ENCODE assay signal across 9 cellular contexts in genomic region chrX:69285881-69286545, GRCh38.
DNase-seq lines count a peak whose midpoint lies in the region; ATAC-seq and TF ChIP-seq lines count a peak whose summit lies in the region.
"Had no signal": no experiment of that assay in that cellular context is flagged by ENCODE, and none has a peak within 500 bp of the region (broad histone marks: within the 10 kb centered on the region; RNA-seq: fewer than 3 reads in every experiment).

No MANE protein-coding gene starts in this region.

- peak; percentile 58 to 84 for TF ChIP-seq CTCF in GM23338 (conservative IDR thresholded peaks at IDR 0.05; ENCODE audit: low read depth in 2 of 2)
- peak; percentile 69 for TF ChIP-seq CTCF in natural killer cell (IDR thresholded peaks at IDR 0.05)

- H3K27me3 Mint-ChIP-seq in GM23338 (ENCODE audit: insufficient read depth, low read depth, poor library complexity), result peaks cover 24% of the 10 kb centered on the region
- no peaks in the 10 kb centered on the region for H3K27me3 Mint-ChIP-seq in natural killer cell (ENCODE audit: low read depth in 2 of 2)
- H3K27me3 Mint-ChIP-seq: activated naive CD4-positive, alpha-beta T cell treated with anti-CD3 and anti-CD28 coated beads, Interleukin-2, amount 50 U/mL, for 24 hours had no signal

- no peaks in the 10 kb centered on the region for H3K79me2 ChIP-seq in GM23338 (replicated peaks; ENCODE audit: insufficient read depth)

- H3K4me3 ChIP-seq in GM23338, result peak overlapping the region; percentile 51

- H3K4me1 ChIP-seq in GM23338 (ENCODE audit: insufficient read depth), result no peaks in the 10 kb centered on the region; the same call in 1 of the 2 replicates

- H3K27ac Mint-ChIP-seq in GM23338 (no peak overlapping the region), natural killer cell (no peak overlapping the region)
- H3K27ac Mint-ChIP-seq: activated naive CD4-positive, alpha-beta T cell treated with anti-CD3 and anti-CD28 coated beads, Interleukin-2, amount 50 U/mL, for 24 hours had no signal

- H3K27ac ChIP-seq in GM23338 (ENCODE audit: low read depth), result no peak overlapping the region

- intact Hi-C loops in natural killer cell (cut with micrococcal nuclease), result loop anchor here (1.0 to 5.0 kb wide), 2 partner anchors 458 to 554 kb away; no protein-coding TSS in a partner anchor

- H3K36me3 ChIP-seq in GM23338 (ENCODE audit: insufficient read depth), result no peaks in the 10 kb centered on the region

- peak overlapping the region; percentile 76; the same call in 1 of the 2 replicates for H2AFZ ChIP-seq in GM23338

- H3K4me3 Mint-ChIP-seq in GM23338 (peak overlapping the region; percentile 53), natural killer cell (no peak overlapping the region)

- H3K9me3 Mint-ChIP-seq in GM23338, result no peaks in the 10 kb centered on the region
- no peaks in the 10 kb centered on the region for H3K9me3 Mint-ChIP-seq in natural killer cell
- H3K9me3 Mint-ChIP-seq: activated naive CD4-positive, alpha-beta T cell treated with anti-CD3 and anti-CD28 coated beads, Interleukin-2, amount 50 U/mL, for 24 hours had no signal

- H3K36me3 Mint-ChIP-seq in GM23338 (ENCODE audit: low read depth) (no peaks in the 10 kb centered on the region), natural killer cell (no peaks in the 10 kb centered on the region)
- H3K36me3 Mint-ChIP-seq: activated naive CD4-positive, alpha-beta T cell treated with anti-CD3 and anti-CD28 coated beads, Interleukin-2, amount 50 U/mL, for 24 hours had no signal

- DNase-seq in COLO668 (lab: John Stamatoyannopoulos, UW; ENCODE audit: unreplicated experiment) (peak; percentile 30), GM23338 (ENCODE audit: low spot score) (peak; percentile 53), NCI-H460 (ENCODE audit: extremely low read depth, low read depth) (peak; percentile 26), fibroblast of gingiva (ENCODE audit: low read depth) (peak; percentile 2), natural killer cell (peak; percentile 50)
- peak; percentile 71 for DNase-seq in activated T-cell treated with anti-CD3 and anti-CD28 coated beads, Interleukin-2, amount 50 U/mL, for 1 hour
- DNase-seq in stimulated activated naive CD4-positive, alpha-beta T cell (lab: John Stamatoyannopoulos, UW), result peak in 5 of 6 experiments; percentile 33 to 59 (median 46)

- peaks cover 48% of the 10 kb centered on the region for H3K27me3 ChIP-seq in GM23338 (ENCODE audit: insufficient read depth)

- H4K20me1 ChIP-seq in GM23338 (replicated peaks; ENCODE audit: insufficient read depth), result no peaks in the 10 kb centered on the region

- H3K4me2 ChIP-seq in GM23338, result peak overlapping the region; percentile 68

- H3K9me2 ChIP-seq in GM23338 (ENCODE audit: insufficient read depth), result no peaks in the 10 kb centered on the region

- ATAC-seq in GM23338 (peak; percentile 75), natural killer cell (peak; percentile 60 to 88 (median 62)), GM21447 (IDR thresholded peaks at IDR 0.05; ENCODE audit: unreplicated experiment) (no peak)

- no peaks in the 10 kb centered on the region for H3F3A ChIP-seq in GM23338 (replicated peaks; ENCODE audit: low read depth)

- H3K4me1 Mint-ChIP-seq in GM23338, result peaks cover 18% of the 10 kb centered on the region; the same call in 2 of the 3 replicates
- no peaks in the 10 kb centered on the region for H3K4me1 Mint-ChIP-seq in natural killer cell
- H3K4me1 Mint-ChIP-seq: activated naive CD4-positive, alpha-beta T cell treated with anti-CD3 and anti-CD28 coated beads, Interleukin-2, amount 50 U/mL, for 24 hours had no signal

TF ChIP-seq in GM23338, 12 proteins besides CTCF, POLR2A, EP300 and RAD21 (continues in another document):
- TF ChIP-seq REST (IDR thresholded peaks at IDR 0.05; ENCODE audit: unreplicated experiment) (no peak), ZNF462 (CRISPR knock-in tag; IDR thresholded peaks at IDR 0.05) (no peak), ZNF114 (CRISPR knock-in tag; IDR thresholded peaks at IDR 0.05) (no peak)

Comparison
In these comparisons a context has a peak if more than half of its experiments do, and no peak if none do; other contexts are left out.
1. DNase-seq: peak in every context shown above with its lines; median percentile 71 in activated T-cell treated with anti-CD3 and anti-CD28 coated beads, Interleukin-2, amount 50 U/mL, for 1 hour; 53 in GM23338; 50 in natural killer cell; 46 in stimulated activated naive CD4-positive, alpha-beta T cell; 30 in COLO668; 26 in NCI-H460; 2 in fibroblast of gingiva.